ENCODE assay signal across 8 cellular contexts in the genomic region with DNA sequence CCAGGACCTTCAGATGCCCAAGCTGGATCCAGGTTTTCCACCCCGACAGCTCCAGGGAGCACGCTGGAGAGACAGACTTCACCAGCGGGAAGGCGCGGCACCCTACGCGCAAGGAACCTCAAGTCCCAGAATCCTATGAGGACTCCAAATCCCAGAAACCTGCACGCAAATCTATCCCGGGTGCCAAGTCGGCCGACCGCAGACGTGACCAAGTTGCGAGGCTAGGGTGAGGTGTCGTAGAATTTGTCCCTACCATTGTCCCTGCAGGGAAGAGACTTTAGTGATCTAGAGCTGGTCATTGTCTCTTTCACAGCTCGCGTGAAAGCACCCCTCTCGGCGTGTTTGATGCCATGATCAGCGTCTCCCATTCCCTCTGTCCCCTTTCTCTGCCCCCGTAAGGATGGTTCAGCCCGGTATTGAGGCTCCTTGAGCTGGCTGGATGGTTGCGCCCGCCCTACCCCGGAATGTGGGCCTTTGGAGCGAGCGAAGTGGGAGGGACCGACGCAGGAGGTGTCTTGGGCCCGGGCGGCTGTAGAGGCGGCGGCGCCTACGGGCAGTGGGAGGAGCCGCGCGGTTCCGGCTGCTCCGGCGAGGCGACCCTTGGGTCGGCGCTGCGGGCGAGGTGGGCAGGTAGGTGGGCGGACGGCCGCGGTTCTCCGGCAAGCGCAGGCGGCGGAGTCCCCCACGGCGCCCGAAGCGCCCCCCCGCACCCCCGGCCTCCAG. TPM values are rescaled to one million over a fixed set of nuclear protein-coding genes. Genes with fewer than 3 reads are reported as not detected.
DNase-seq lines count a peak whose midpoint lies in the region; ATAC-seq and TF ChIP-seq lines count a peak whose summit lies in the region.

A gene (plus strand): TSS at position 501 of the 723 bp plus-strand sequence. CDS start 246 bp downstream, outside the sequence.

- DNase-seq in DMS 273 (lab: John Stamatoyannopoulos, UW; ENCODE audit: unreplicated experiment) (peak; percentile 99), IMR-90 (peak; percentile 96), PC-3 (peak; percentile 96), activated T-cell treated with anti-CD3 and anti-CD28 coated beads for 48 hours (ENCODE audit: low read depth) (peak; percentile 85), epithelial cell of prostate (ENCODE audit: low read depth, low spot score) (peak; percentile 87), mucosa of descending colon (peak; percentile 95 to 97 (median 95))
- DNase-seq in stimulated activated CD8-positive, alpha-beta memory T cell treated with anti-CD3 and anti-CD28 coated beads, Interleukin-4, amount 100 ng/mL, for 24 hours (ENCODE audit: low read depth) = peak; percentile 80

- H3K4me2 ChIP-seq in IMR-90 (ENCODE audit: low read depth, low read length) = peak within 1 kb of the TSS; percentile 93
- peak within 1 kb of the TSS; percentile 97 for H3K4me2 ChIP-seq in PC-3 (ENCODE audit: low read length)

- H3K4me3 ChIP-seq in IMR-90 (ENCODE audit: insufficient read depth, low read depth, low read length) (peak within 1 kb of the TSS; percentile 100), PC-3 (ENCODE audit: low read length) (peak within 1 kb of the TSS; percentile 90), mucosa of descending colon (peak within 1 kb of the TSS; percentile 74)

- TF ChIP-seq CTCF in IMR-90 (conservative IDR thresholded peaks at IDR 0.05; ENCODE audit: low read depth, low read length) (no peak), PC-3 (conservative IDR thresholded peaks at IDR 0.05; ENCODE audit: low read depth, low read length) (no peak), mucosa of descending colon (IDR thresholded peaks at IDR 0.05) (no peak)

- peak; percentile 96 for ATAC-seq in GM21526 (IDR thresholded peaks at IDR 0.05; ENCODE audit: low FRiP score, unreplicated experiment)
- peak; percentile 96 for ATAC-seq in IMR-90 (ENCODE audit: low read depth)
- ATAC-seq in PC-3 = peak; percentile 95
- ATAC-seq in mucosa of descending colon = peak; percentile 99

- H3K36me3 ChIP-seq in IMR-90 (ENCODE audit: control insufficient read depth, insufficient read depth, low read length) (no peaks in the 10 kb centered on the region), PC-3 (ENCODE audit: low read depth, low read length) (peaks cover 4% of the 10 kb centered on the region; the same call in 1 of the 2 replicates), mucosa of descending colon (ENCODE audit: low read depth) (no peaks in the 10 kb centered on the region)

- peak within 1 kb of the TSS; percentile 99 for H4K91ac ChIP-seq in IMR-90 (ENCODE audit: insufficient read depth, low read depth, low read length)

- POLR2A ChIA-PET in IMR-90 (lab: Charles Lee; ENCODE audit: unreplicated experiment) = no interaction called here
- POLR2A ChIA-PET in PC-3 (lab: Charles Lee; ENCODE audit: unreplicated experiment) = no interaction called here

- peak within 1 kb of the TSS; percentile 99 for H4K5ac ChIP-seq in IMR-90 (ENCODE audit: low read depth, low read length)

- H4K20me1 ChIP-seq in IMR-90 (ENCODE audit: insufficient read depth, low read length) (peaks cover 7% of the 10 kb centered on the region), PC-3 (ENCODE audit: low read length) (peaks cover 8% of the 10 kb centered on the region; the same call in 1 of the 2 replicates)

- H4K8ac ChIP-seq in IMR-90 (ENCODE audit: low read depth in 2 of 2, low read length in 2 of 2) = peak within 1 kb of the TSS; percentile 79 to 100

- WGBS in IMR-90 (ENCODE audit: extremely low coverage in 2 of 2, insufficient read length in 1 of 2), 2 experiments = 0% methylated on average over 2 of the region's 60 CpGs; no CpG with 5 or more reads in 1 of the 2 experiments

- H3K56ac ChIP-seq in IMR-90 (ENCODE audit: extremely low read depth, insufficient read depth, low read length) = peak within 1 kb of the TSS; percentile 100

- H2BK20ac ChIP-seq in IMR-90 (ENCODE audit: low read depth, low read length) = peak within 1 kb of the TSS; percentile 100

- 0 out of 2 replicates have a peak, but pooled peaks have one; percentile 36 for TF ChIP-seq POLR2A in IMR-90 (IDR thresholded peaks at IDR 0.05; ENCODE audit: low read depth, low read length)

- H3K9ac ChIP-seq in IMR-90 (ENCODE audit: low read depth, low read length) = peak within 1 kb of the TSS; percentile 94
- H3K9ac ChIP-seq in PC-3 (ENCODE audit: low read length) = peak within 1 kb of the TSS; percentile 96

- peaks cover 44% of the 10 kb centered on the region for H3K79me2 ChIP-seq in PC-3 (ENCODE audit: low read length)

- H3K27me3 ChIP-seq in IMR-90 (ENCODE audit: control insufficient read depth, insufficient read depth, low read length) (no peaks in the 10 kb centered on the region), PC-3 (ENCODE audit: low read length) (no peaks in the 10 kb centered on the region)

- intact Hi-C loops in IMR-90 (cut with micrococcal nuclease) (loop anchor here (2.0 kb wide), 1 partner anchor 33 kb away; no protein-coding TSS in a partner anchor), PC-3 (cut with micrococcal nuclease) (loop anchor here (2.0 kb wide), 2 partner anchors 33 to 41 kb away; a partner anchor contains a TSS), mucosa of descending colon (cut with DNase I, micrococcal nuclease) (no loop called here)

- peak within 1 kb of the TSS; percentile 46 for H2AK5ac ChIP-seq in IMR-90 (ENCODE audit: low read depth, low read length)

- peak within 1 kb of the TSS; percentile 100 for H3K14ac ChIP-seq in IMR-90 (replicated peaks; ENCODE audit: low read depth, low read length)

- peak within 1 kb of the TSS; percentile 100 for H3K23ac ChIP-seq in IMR-90 (ENCODE audit: low read depth, low read length)

- BruUV-seq in IMR-90 (replicated peaks; lab: Mats Ljungman, UMichigan) = no TSS peak
- TSS peak; percentile 35 for BruUV-seq in PC-3 (replicated peaks; lab: Mats Ljungman, UMichigan)

- H3K4me1 ChIP-seq in IMR-90 (ENCODE audit: control insufficient read depth, insufficient read depth, low read length) (peaks cover 10% of the 10 kb centered on the region), PC-3 (ENCODE audit: insufficient read depth, low read length) (peaks cover 7% of the 10 kb centered on the region), mucosa of descending colon (ENCODE audit: low read depth) (no peaks in the 10 kb centered on the region)

- peak within 1 kb of the TSS; percentile 99 for H2BK5ac ChIP-seq in IMR-90 (ENCODE audit: low read depth, low read length, poor library complexity, severe bottlenecking)

- no peaks in the 10 kb centered on the region for H3K9me1 ChIP-seq in IMR-90 (ENCODE audit: insufficient read depth, low read length)

- peak within 1 kb of the TSS; percentile 100 for H3K18ac ChIP-seq in IMR-90 (ENCODE audit: low read depth, low read length)

- dilution Hi-C loops in IMR-90 (cut with HindIII; ENCODE audit: low sequenced_read_pairs, unreplicated experiment) = no loop called here

- no peaks in the 10 kb centered on the region for H3F3A ChIP-seq in PC-3 (ENCODE audit: low read length, unreplicated experiment)

- H3K79me1 ChIP-seq in IMR-90 (ENCODE audit: low read depth in 1 of 2, low read length in 2 of 2) = peaks cover 3 to 24% of the 10 kb centered on the region in 2 experiments; a peak in 3 of 4 replicates

- peak within 1 kb of the TSS; percentile 93 for H2BK15ac ChIP-seq in IMR-90 (ENCODE audit: low read depth, low read length)

- in situ Hi-C loops in IMR-90 (cut with MboI; ENCODE audit: low sequenced_read_pairs) = no loop called here

- TF ChIP-seq RAD21 in IMR-90 (IDR thresholded peaks at IDR 0.05; ENCODE audit: low read length) = no peak

- peak within 1 kb of the TSS; percentile 100 for H3K4ac ChIP-seq in IMR-90 (ENCODE audit: low read depth, low read length)

- CTCF ChIA-PET in IMR-90 (lab: Yijun Ruan, JAX) = interaction anchor here (0.9 to 1.2 kb wide), 2 partner anchors 17 to 78 kb away, joined by 3 read pairs; no protein-coding TSS in a partner anchor
- CTCF ChIA-PET in PC-3 (lab: Charles Lee) = no interaction called here

- H3K27ac ChIP-seq in IMR-90 (ENCODE audit: insufficient read depth, low read length) = peak within 1 kb of the TSS; percentile 98
- peak within 1 kb of the TSS; percentile 79 for H3K27ac ChIP-seq in PC-3 (ENCODE audit: low read length)
- H3K27ac ChIP-seq in epithelial cell of prostate = peak within 1 kb of the TSS; percentile 86

- H2AFZ ChIP-seq in IMR-90 (replicated peaks; ENCODE audit: low read length, poor library complexity) (peak within 1 kb of the TSS; percentile 99), PC-3 (ENCODE audit: low read length) (peak within 1 kb of the TSS; percentile 97)

- no peaks in the 10 kb centered on the region for H3K9me3 ChIP-seq in IMR-90 (ENCODE audit: control insufficient read depth, insufficient read depth, low read length)
- peaks cover 7% of the 10 kb centered on the region for H3K9me3 ChIP-seq in PC-3 (ENCODE audit: low read length)
- no peaks in the 10 kb centered on the region for H3K9me3 ChIP-seq in mucosa of descending colon

- H2BK120ac ChIP-seq in IMR-90 (ENCODE audit: low read depth, low read length) = peak within 1 kb of the TSS; percentile 100

- peak within 1 kb of the TSS; percentile 95 for H2AK9ac ChIP-seq in IMR-90 (replicated peaks; ENCODE audit: low read depth, low read length, poor library complexity)

- no peaks in the 10 kb centered on the region for H3K9me2 ChIP-seq in PC-3 (replicated peaks; ENCODE audit: low read length)

TF ChIP-seq in IMR-90, 13 proteins besides CTCF, POLR2A, EP300 and RAD21:
- TF ChIP-seq BHLHE40 (IDR thresholded peaks at IDR 0.05; ENCODE audit: low read depth, low read length) (peak; percentile 99), CHD1 (IDR thresholded peaks at IDR 0.05; ENCODE audit: low read depth, low read length) (peak; percentile 100; the same call in 1 of the 2 replicates), MXI1 (IDR thresholded peaks at IDR 0.05; ENCODE audit: borderline replicate concordance, low read depth, low read length) (0 out of 2 replicates have a peak, but pooled peaks have one; percentile 34), FOS (IDR thresholded peaks at IDR 0.05; ENCODE audit: low read depth, low read length) (no peak), MAZ (IDR thresholded peaks at IDR 0.05; ENCODE audit: borderline replicate concordance, low read depth, low read length) (peak; percentile 88)

RNA-seq across cellular contexts. Expression of the gene that starts here (rescaled TPM):
- 53.4 and 84.2 TPM in 2 replicates for total RNA-seq in IMR-90 (2012; rRNA removed)
- polyA plus RNA-seq in IMR-90 (2012; rRNA removed) = 21.0 and 28.7 TPM in 2 replicates
- polyA plus RNA-seq in IMR-90 (2012; cell fraction: cytosol; rRNA removed) = 4.9 and 6.5 TPM in 2 replicates
- polyA plus RNA-seq in IMR-90 (2012; cell fraction: nucleus; rRNA removed; ENCODE audit: low replicate concordance) = 6.0 and 33.5 TPM in 2 replicates
- total RNA-seq in PC-3 (2014; rRNA removed) = 39.5 and 42.2 TPM in 2 replicates
- 10 to 100 TPM; 38.0 to 39.9 (median 39.8) TPM for total RNA-seq in mucosa of descending colon

Comparison
In these comparisons a context has a peak if more than half of its experiments do, and no peak if none do; other contexts are left out.
1. Peak in every context shown above with its lines: DNase-seq, ATAC-seq, H3K4me3 ChIP-seq and H3K27ac ChIP-seq.
2. intact Hi-C loops: an anchor here in IMR-90 (2.0 kb wide) and PC-3 (2.0 kb wide); none called in mucosa of descending colon.